Comparison of ENCODE assay signal across 35 cellular contexts in genomic region chr21:42486120-42486519, GRCh38. TPM values are rescaled to one million over a fixed set of nuclear protein-coding genes. Genes with fewer than 3 reads are reported as not detected.
"Had no signal": no experiment of that assay in that cellular context is flagged by ENCODE, and none has a peak within 500 bp of the region (broad histone marks: within the 10 kb centered on the region; RNA-seq: fewer than 3 reads in every experiment).

No MANE protein-coding gene starts in this region.

- H3K4me1 Mint-ChIP-seq: activated naive CD4-positive, alpha-beta T cell treated with anti-CD3 and anti-CD28 coated beads, Interleukin-2, amount 10 ng/mL, durations not matched to agents 7 days and 5 days; activated naive CD8-positive, alpha-beta T cell treated with anti-CD3 and anti-CD28 coated beads for 36 hours had no signal

- H3K9ac ChIP-seq: KMS-11 had no signal

- H3K9me3 ChIP-seq: Peyer's patch had no signal

- H3K9me3 Mint-ChIP-seq: activated naive CD8-positive, alpha-beta T cell treated with anti-CD3 and anti-CD28 coated beads for 36 hours; activated T-cell treated with anti-CD3 and anti-CD28 coated beads, Interleukin-2, amount 50 U/mL, for 4 hours had no signal

- H3K27me3 ChIP-seq: Peyer's patch had no signal

- H3K27ac Mint-ChIP-seq: activated CD4-positive, alpha-beta T cell treated with anti-CD3 and anti-CD28 coated beads for 36 hours; activated CD4-positive, alpha-beta T cell treated with anti-CD3 and anti-CD28 coated beads, Interleukin-2, amount 10 ng/mL, durations not matched to agents 7 days and 5 days; activated naive CD4-positive, alpha-beta T cell treated with anti-CD3 and anti-CD28 coated beads, Interleukin-2, amount 10 ng/mL, durations not matched to agents 7 days and 5 days; activated naive CD8-positive, alpha-beta T cell treated with anti-CD3 and anti-CD28 coated beads for 36 hours; activated T-helper 1 cell treated with anti-CD3 and anti-CD28 coated beads, Interleukin-12 subunit alpha, Interleukin-12 subunit beta, Interleukin-2, Interleukin-4 antibody, amounts not matched to agents 30 ng/mL and 10 ng/mL and 1 ng/mL, durations not matched to agents 14 hours and 24 hours and 36 hours; WTC11 had no signal

- H3K4me2 ChIP-seq: KMS-11 had no signal

- H3K27ac ChIP-seq: brain microvascular endothelial cell, KMS-11, Peyer's patch had no signal

- H3K4me3 ChIP-seq: Peyer's patch had no signal

- H3K36me3 Mint-ChIP-seq: activated naive CD4-positive, alpha-beta T cell treated with anti-CD3 and anti-CD28 coated beads, Interleukin-2, amount 10 ng/mL, durations not matched to agents 7 days and 5 days; activated naive CD8-positive, alpha-beta T cell treated with anti-CD3 and anti-CD28 coated beads for 36 hours; WTC11 had no signal

- ATAC-seq: activated CD4-positive, alpha-beta T cell treated with anti-CD3 and anti-CD28 coated beads for 36 hours; activated CD4-positive, CD25-positive, alpha-beta regulatory T cell treated with anti-CD3 and anti-CD28 coated beads, Interleukin-2, amount 50 U/mL, for 24 hours; activated T-cell treated with anti-CD3 and anti-CD28 coated beads, Interleukin-2, amount 50 U/mL, for 4 hours; PC-3 had no signal

- H3K36me3 ChIP-seq: brain microvascular endothelial cell, Peyer's patch had no signal

- H3K4me3 Mint-ChIP-seq: activated CD4-positive, alpha-beta T cell treated with anti-CD3 and anti-CD28 coated beads for 36 hours; activated CD4-positive, alpha-beta T cell treated with anti-CD3 and anti-CD28 coated beads, Interleukin-2, amount 10 ng/mL, durations not matched to agents 7 days and 5 days; activated naive CD4-positive, alpha-beta T cell treated with anti-CD3 and anti-CD28 coated beads, Interleukin-2, amount 10 ng/mL, durations not matched to agents 7 days and 5 days; activated naive CD8-positive, alpha-beta T cell treated with anti-CD3 and anti-CD28 coated beads for 36 hours; activated T-cell treated with anti-CD3 and anti-CD28 coated beads, Interleukin-2, amount 50 U/mL, for 4 hours; activated T-helper 1 cell treated with anti-CD3 and anti-CD28 coated beads, Interleukin-12 subunit alpha, Interleukin-12 subunit beta, Interleukin-2, Interleukin-4 antibody, amounts not matched to agents 30 ng/mL and 10 ng/mL and 1 ng/mL, durations not matched to agents 14 hours and 24 hours and 36 hours; WTC11 had no signal

- DNase-seq: activated CD4-positive, alpha-beta T cell treated with anti-CD3 and anti-CD28 coated beads for 36 hours; activated CD4-positive, alpha-beta T cell treated with anti-CD3 and anti-CD28 coated beads, Interleukin-2, amount 10 ng/mL, durations not matched to agents 7 days and 5 days; activated CD4-positive, alpha-beta T cell treated with anti-CD3 and anti-CD28 coated beads, Interleukin-2, amount 50 U/mL, for 48 hours; activated CD8-positive, alpha-beta memory T cell treated with anti-CD3 and anti-CD28 coated beads, Interleukin-2, amount 50 U/mL, for 4 hours; activated gamma-delta T cell treated with Interleukin-2 at 50 U/mL for 16 hours; activated naive CD4-positive, alpha-beta T cell treated with anti-CD3 and anti-CD28 coated beads, Interleukin-2, amount 10 ng/mL, durations not matched to agents 7 days and 5 days; activated naive CD8-positive, alpha-beta T cell treated with anti-CD3 and anti-CD28 coated beads for 36 hours; activated T-cell treated with anti-CD3 and anti-CD28 coated beads for 4 hours; activated T-cell treated with anti-CD3 and anti-CD28 coated beads, Interleukin-2, amount 50 U/mL, for 4 hours; amniotic stem cell; aorta; brain microvascular endothelial cell; central memory CD4-positive, alpha-beta T cell; NCI-H1105; NCI-H1436; NCI-H1694; NCI-H1930; NCI-H2081 treated with DMSO at 0.1 percent for 48 hours; NCI-H226; NCI-H446 treated with DMSO at 0.1 percent for 48 hours; NCI-H748 treated with DMSO at 0.1 percent for 48 hours; NK-92 treated with Interleukin-12 subunit alpha and Interleukin-12 subunit beta, amount 100 ng/mL, for 24 hours; PC-3; SIG-M5; T1000 had no signal

RNA-seq across cellular contexts. Expression of gene RSPH1, which starts 9.9 kb away (rescaled TPM):
- total RNA-seq: activated CD4-positive, alpha-beta T cell treated with anti-CD3 and anti-CD28 coated beads, Interleukin-2, amount 10 ng/mL, durations not matched to agents 7 days and 5 days; activated T-cell treated with anti-CD3 and anti-CD28 coated beads, Interleukin-2, amount 50 U/mL, for 4 hours; activated T-helper 1 cell treated with anti-CD3 and anti-CD28 coated beads, Interleukin-12 subunit alpha, Interleukin-12 subunit beta, Interleukin-2, Interleukin-4 antibody, amounts not matched to agents 30 ng/mL and 10 ng/mL and 1 ng/mL, durations not matched to agents 14 hours and 24 hours and 36 hours; LHCN-M2; M059J; Right ventricle myocardium inferior; T-helper 1 cell treated with Interleukin-12 subunit alpha and Interleukin-12 subunit beta and Interleukin-4 antibody, amounts not matched to agents 30 ng/mL and 1 ng/mL, for 36 hours; T-helper 2 cell treated with Interferon-gamma antibody and Interleukin-4, amounts not matched to agents 100 ng/mL and 5 ng/mL, for 36 hours had no signal

RNA-seq across cellular contexts. Expression of gene SLC37A1, which starts 27.5 kb away (rescaled TPM):
- total RNA-seq: LHCN-M2 had no signal
